In genomic region chr6:13811627-13812358, GRCh38 we compare ENCODE assay signal across 1 cellular context.
TF ChIP-seq lines count a peak whose summit lies in the region.

No MANE protein-coding gene starts in this region.

TF ChIP-seq in WTC11, 78 proteins besides CTCF, POLR2A, EP300 and RAD21 (continued from another document):
- TF ChIP-seq HMGXB4 (CRISPR knock-in tag; IDR thresholded peaks at IDR 0.05) (no peak), ZNF671 (CRISPR knock-in tag; IDR thresholded peaks at IDR 0.05) (no peak), ARID4B (CRISPR knock-in tag; IDR thresholded peaks at IDR 0.05; ENCODE audit: borderline replicate concordance) (no peak), MAX (CRISPR knock-in tag; IDR thresholded peaks at IDR 0.05) (no peak), FOXJ3 (CRISPR knock-in tag; IDR thresholded peaks at IDR 0.05; ENCODE audit: borderline replicate concordance) (no peak), RELA (CRISPR knock-in tag; IDR thresholded peaks at IDR 0.05; ENCODE audit: borderline replicate concordance) (no peak)
TF ChIP-seq in WTC11: peak in this region for 0.
